ENCODE assay signal across 20 cellular contexts in genomic region chr20:57092900-57093238, GRCh38.
"Had no signal": no experiment of that assay in that cellular context is flagged by ENCODE, and none has a peak within 500 bp of the region (broad histone marks: within the 10 kb centered on the region; RNA-seq: fewer than 3 reads in every experiment).

No MANE protein-coding gene starts in this region.

- H3K27ac ChIP-seq: adrenal gland, body of pancreas, colonic mucosa had no signal

- DNase-seq: activated CD4-positive, alpha-beta memory T cell treated with anti-CD3 and anti-CD28 coated beads, Interleukin-2, amount 10 ng/mL, durations not matched to agents 7 days and 5 days; activated CD4-positive, alpha-beta T cell treated with anti-CD3 and anti-CD28 coated beads for 36 hours; activated CD4-positive, alpha-beta T cell treated with anti-CD3 and anti-CD28 coated beads, Interleukin-2, amount 10 ng/mL, durations not matched to agents 24 days and 14 days; activated CD4-positive, alpha-beta T cell treated with anti-CD3 and anti-CD28 coated beads, Interleukin-2, amount 50 U/mL, for 4 hours; activated CD4-positive, CD25-positive, alpha-beta regulatory T cell treated with anti-CD3 and anti-CD28 coated beads, Interleukin-2, amount 50 U/mL, for 72 hours; activated CD8-positive, alpha-beta memory T cell treated with anti-CD3 and anti-CD28 coated beads, Interleukin-2, amount 50 U/mL, for 48 hours; activated effector memory CD4-positive, alpha-beta T cell treated with anti-CD3 and anti-CD28 coated beads, Interleukin-2, amount 50 U/mL, for 16 hours; activated naive CD4-positive, alpha-beta T cell treated with anti-CD3 and anti-CD28 coated beads for 36 hours; activated naive CD8-positive, alpha-beta T cell treated with anti-CD3 and anti-CD28 coated beads for 36 hours; activated naive CD8-positive, alpha-beta T cell treated with anti-CD3 and anti-CD28 coated beads, Interleukin-2, amount 50 U/mL, for 24 hours; activated T-cell treated with anti-CD3 and anti-CD28 coated beads, Interleukin-2, amount 50 U/mL, for 4 hours; body of pancreas; cerebellar nuclear complex; colonic mucosa; effector memory CD4-positive, alpha-beta T cell; endodermal cell; foreskin fibroblast; glutamatergic neuron had no signal

- H3K4me3 ChIP-seq: adrenal gland, body of pancreas, colonic mucosa had no signal

- H3K9me3 ChIP-seq: adrenal gland, body of pancreas, colonic mucosa had no signal

- FAIRE-seq: frontal cortex had no signal

- H3K27me3 ChIP-seq: colonic mucosa had no signal

- H3K36me3 ChIP-seq: adrenal gland, colonic mucosa had no signal

- ATAC-seq: body of pancreas had no signal

- H3K4me1 ChIP-seq: adrenal gland, colonic mucosa had no signal
